Comparison of ENCODE assay signal across 8 cellular contexts in genomic region chr11:43579171-43579918, GRCh38.
DNase-seq lines count a peak whose midpoint lies in the region; ATAC-seq, FAIRE-seq and TF ChIP-seq lines count a peak whose summit lies in the region.

No MANE protein-coding gene starts in this region.

- peaks cover 48% of the 10 kb centered on the region for H3K27me3 Mint-ChIP-seq in memory B cell

- no peak for TF ChIP-seq RAD21 in SK-N-SH (IDR thresholded peaks at IDR 0.05; ENCODE audit: low read length)

- TF ChIP-seq POLR2A in testis (IDR thresholded peaks at IDR 0.05), result no peak

- peaks cover 3% of the 10 kb centered on the region; the same call in 1 of the 2 replicates for H4K20me1 ChIP-seq in SK-N-SH (ENCODE audit: insufficient read depth)

- peak overlapping the region; percentile 50 to 67 for H3K4me3 ChIP-seq in SK-N-SH (ENCODE audit: low read depth in 2 of 2, low read length in 1 of 2)
- H3K4me3 ChIP-seq in coronary artery, result peak overlapping the region; percentile 71
- H3K4me3 ChIP-seq in testis, result peak overlapping the region; percentile 56 to 63

- intact Hi-C loops in testis (cut with DNase I; ENCODE audit: low total_unique reads), result no loop called here

- H3K4me1 Mint-ChIP-seq in memory B cell, result peaks cover 37% of the 10 kb centered on the region

- peak overlapping the region; percentile 68; the same call in 1 of the 2 replicates for H3K9ac ChIP-seq in ES-I3 (ENCODE audit: low read depth, low read length)
- no peak overlapping the region for H3K9ac ChIP-seq in SK-N-SH

- POLR2A ChIA-PET in SK-N-SH (lab: Yijun Ruan, JAX), result no interaction called here

- H3K9me3 ChIP-seq in ES-I3 (ENCODE audit: control insufficient read depth, insufficient read depth, low read length) (no peaks in the 10 kb centered on the region), SK-N-SH (no peaks in the 10 kb centered on the region), testis (no peaks in the 10 kb centered on the region)

- H3K4me3 Mint-ChIP-seq in memory B cell, result peak overlapping the region; percentile 84

- TF ChIP-seq EP300 in SK-N-SH (IDR thresholded peaks at IDR 0.05; ENCODE audit: borderline replicate concordance in 1 of 2, low read depth in 1 of 2, low read length in 1 of 2), result no peak

- TF ChIP-seq CTCF in SK-N-SH (IDR thresholded peaks at IDR 0.05), result peak; percentile 39
- TF ChIP-seq CTCF in coronary artery (IDR thresholded peaks at IDR 0.05), result no peak
- peak in 1 of 3 experiments; percentile 34 for TF ChIP-seq CTCF in testis (IDR thresholded peaks at IDR 0.05)

- H3K4me1 ChIP-seq in ES-I3 (ENCODE audit: insufficient read depth, low read length), result peaks cover 7% of the 10 kb centered on the region; the same call in 1 of the 2 replicates
- peaks cover 21 to 42% of the 10 kb centered on the region in 2 experiments; a peak in 3 of 4 replicates for H3K4me1 ChIP-seq in SK-N-SH (ENCODE audit: control insufficient read depth in 1 of 2, insufficient read depth in 2 of 2, low read depth in 1 of 2, low read length in 1 of 2)
- peaks cover 34% of the 10 kb centered on the region for H3K4me1 ChIP-seq in testis

- H3K36me3 Mint-ChIP-seq in memory B cell, result peaks cover 1% of the 10 kb centered on the region

- peak overlapping the region; percentile 82; the same call in 1 of the 2 replicates for H2AFZ ChIP-seq in SK-N-SH (ENCODE audit: low read depth)

- no peak overlapping the region for H3K27ac Mint-ChIP-seq in memory B cell

- peak; percentile 78 for DNase-seq in SK-N-SH
- DNase-seq in coronary artery (ENCODE audit: low spot score), result no peak
- no peak for DNase-seq in memory B cell (ENCODE audit: low spot score in 2 of 2)
- peak; percentile 57 for DNase-seq in testis
- no peak for DNase-seq in RCC 7860 (ENCODE audit: low spot score)
- DNase-seq in epidermal melanocyte (ENCODE audit: insufficient read length, low spot score), result no peak

- CTCF ChIA-PET in SK-N-SH (lab: Yijun Ruan, JAX), result interaction anchor here (0.8 to 1.7 kb wide), 6 partner anchors 12 to 272 kb away, joined by 3 to 6 read pairs (median 3); no protein-coding TSS in a partner anchor

- peak overlapping the region; percentile 94 for H3K4me2 ChIP-seq in SK-N-SH

- H3K79me2 ChIP-seq in SK-N-SH (ENCODE audit: insufficient read depth), result no peaks in the 10 kb centered on the region

- peaks cover 2% of the 10 kb centered on the region for H3K9me3 Mint-ChIP-seq in memory B cell

- H3K36me3 ChIP-seq in ES-I3 (ENCODE audit: insufficient read depth, low read length), result no peaks in the 10 kb centered on the region
- no peaks in the 10 kb centered on the region for H3K36me3 ChIP-seq in SK-N-SH (replicated peaks in 1 of 2; ENCODE audit: control insufficient read depth in 1 of 2, insufficient read depth in 2 of 2, low read length in 1 of 2)
- H3K36me3 ChIP-seq in testis (ENCODE audit: low read depth, missing control alignments), result no peaks in the 10 kb centered on the region

- H3F3A ChIP-seq in SK-N-SH (replicated peaks; ENCODE audit: insufficient read depth), result no peaks in the 10 kb centered on the region

- no peaks in the 10 kb centered on the region for H3K9me2 ChIP-seq in SK-N-SH

- under 1% methylated on average over 56 of the region's 83 CpGs for WGBS in SK-N-SH (ENCODE audit: low lambda C conversion rate)
- 0% methylated on average over 37 to 80 of the region's 83 CpGs for WGBS in testis, 2 donors

- no peak for FAIRE-seq in RCC 7860 (lab: Jason Lieb, UNC)

- ATAC-seq in HG02973 (IDR thresholded peaks at IDR 0.05; ENCODE audit: unreplicated experiment) (peak; percentile 52), memory B cell (ENCODE audit: low read depth) (peak; percentile 47)

- peaks cover 90% of the 10 kb centered on the region for H3K27me3 ChIP-seq in SK-N-SH (ENCODE audit: insufficient read depth)
- H3K27me3 ChIP-seq in testis, result no peaks in the 10 kb centered on the region

- H3K27ac ChIP-seq in SK-N-SH (ENCODE audit: low read depth in 2 of 2, low read length in 1 of 2) (no peak overlapping the region), coronary artery (no peak overlapping the region), testis (peak overlapping the region in 1 of 2 donors; percentile 8)

TF ChIP-seq in SK-N-SH, 30 proteins besides CTCF, POLR2A, EP300 and RAD21:
- TF ChIP-seq FOXM1 (IDR thresholded peaks at IDR 0.05; ENCODE audit: low read depth) (no peak), ZBTB33 (IDR thresholded peaks at IDR 0.05; ENCODE audit: borderline replicate concordance, low read depth) (no peak), SMC3 (IDR thresholded peaks at IDR 0.05; ENCODE audit: low read depth, low read length) (no peak), NFIC (IDR thresholded peaks at IDR 0.05; ENCODE audit: borderline replicate concordance) (no peak), TCF12 (IDR thresholded peaks at IDR 0.05) (no peak), USF2 (IDR thresholded peaks at IDR 0.05; ENCODE audit: borderline replicate concordance, low read depth, low read length) (no peak), EZH2phosphoT487 (IDR thresholded peaks at IDR 0.05; ENCODE audit: borderline replicate concordance, low read depth) (no peak), FOSL2 (IDR thresholded peaks at IDR 0.05; ENCODE audit: borderline replicate concordance, low read depth) (no peak), YY1 (IDR thresholded peaks at IDR 0.05; ENCODE audit: low read depth) (no peak), TAF1 (IDR thresholded peaks at IDR 0.05; ENCODE audit: borderline replicate concordance, low read depth, low read length) (no peak), MEF2A (IDR thresholded peaks at IDR 0.05; ENCODE audit: borderline replicate concordance, low read depth) (no peak)

Comparison
In these comparisons a context has a peak if more than half of its experiments do, and no peak if none do; other contexts are left out.
1. DNase-seq: peak in SK-N-SH (single experiment) and testis (single experiment); none in coronary artery (single experiment), memory B cell (0 of 2), RCC 7860 (single experiment) and epidermal melanocyte (single experiment).
2. Peak in every context shown above with its lines, with median percentiles within 50 percentile points of each other: H3K4me3 ChIP-seq.